ENCODE assay signal across 8 cellular contexts in the genomic region with DNA sequence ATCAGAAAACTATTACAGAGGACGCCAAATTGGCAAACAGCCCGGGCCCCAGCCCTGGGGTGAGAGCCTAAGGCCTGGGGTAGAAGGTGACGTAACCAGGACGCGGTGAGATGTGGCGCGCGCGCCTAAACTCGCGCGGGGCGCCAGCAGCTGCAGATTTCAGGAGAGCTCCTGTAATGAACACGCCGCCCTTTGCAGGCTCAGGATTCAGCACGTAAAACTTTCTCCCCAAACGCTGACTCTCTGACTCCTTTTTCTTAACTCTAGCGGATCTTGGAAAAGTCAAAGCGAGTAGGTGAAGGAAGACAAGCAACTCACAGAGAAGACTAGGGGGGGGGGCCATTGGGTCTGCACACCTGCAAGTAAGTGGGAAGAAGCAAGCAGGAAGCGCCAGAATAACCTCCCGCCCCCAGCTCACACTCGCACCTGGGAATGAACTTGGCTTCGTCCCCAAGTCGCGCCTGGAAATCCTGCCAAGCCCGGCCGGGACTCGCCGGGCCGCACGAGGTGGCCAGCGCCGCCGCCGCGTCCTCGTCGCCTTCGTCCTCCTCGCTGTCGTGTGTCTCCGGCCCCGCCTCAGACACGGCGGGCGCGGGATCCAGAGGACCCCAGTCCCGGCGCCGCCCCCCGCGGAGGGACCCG. TPM values are rescaled to one million over a fixed set of nuclear protein-coding genes. Genes with fewer than 3 reads are reported as not detected.
DNase-seq lines count a peak whose midpoint lies in the region; ATAC-seq and TF ChIP-seq lines count a peak whose summit lies in the region.

No MANE protein-coding gene starts in this region.

- peaks cover 4% of the 10 kb centered on the region for H3K9me3 Mint-ChIP-seq in activated CD8-positive, alpha-beta memory T cell treated with anti-CD3 and anti-CD28 coated beads, Interleukin-2, amount 10 ng/mL, durations not matched to agents 7 days and 5 days (ENCODE audit: low read depth)

- H3K27ac Mint-ChIP-seq in activated CD8-positive, alpha-beta memory T cell treated with anti-CD3 and anti-CD28 coated beads, Interleukin-2, amount 10 ng/mL, durations not matched to agents 7 days and 5 days, result peak overlapping the region; percentile 34

- peak overlapping the region; percentile 9 to 49 for H3K4me3 ChIP-seq in ascending aorta

- TF ChIP-seq CTCF in ascending aorta (IDR thresholded peaks at IDR 0.05), result no peak

- no peak overlapping the region for H3K4me3 Mint-ChIP-seq in activated CD8-positive, alpha-beta memory T cell treated with anti-CD3 and anti-CD28 coated beads, Interleukin-2, amount 10 ng/mL, durations not matched to agents 7 days and 5 days

- ATAC-seq in activated CD8-positive, alpha-beta memory T cell treated with anti-CD3 and anti-CD28 coated beads, Interleukin-2, amount 10 ng/mL, durations not matched to agents 7 days and 5 days, result no peak
- no peak for ATAC-seq in GM18907 (IDR thresholded peaks at IDR 0.05; ENCODE audit: unreplicated experiment)

- no peak overlapping the region for H3K27ac ChIP-seq in ascending aorta

- no peaks in the 10 kb centered on the region for H3K27me3 ChIP-seq in ascending aorta

- CTCF ChIA-PET in activated CD8-positive, alpha-beta memory T cell treated with anti-CD3 and anti-CD28 coated beads, Interleukin-2, amount 10 ng/mL, durations not matched to agents 7 days and 5 days (lab: Charles Lee), result no interaction called here

- no peak for DNase-seq in activated CD8-positive, alpha-beta memory T cell treated with anti-CD3 and anti-CD28 coated beads, Interleukin-2, amount 10 ng/mL, durations not matched to agents 7 days and 5 days
- DNase-seq in activated CD8-positive, alpha-beta memory T cell treated with anti-CD3 and anti-CD28 coated beads for 24 hours, result no peak
- DNase-seq in ascending aorta (ENCODE audit: low spot score in 2 of 2) (no peak), kidney tubule cell (ENCODE audit: low spot score) (peak; percentile 82), ureter (ENCODE audit: low spot score) (peak; percentile 53), SKM-1 treated with dmso at 0.1 percent for 144 hours (lab: John Stamatoyannopoulos, UW; ENCODE audit: unreplicated experiment) (no peak), amniotic stem cell (lab: John Stamatoyannopoulos, UW) (no peak)

- no peaks in the 10 kb centered on the region for H3K4me1 Mint-ChIP-seq in activated CD8-positive, alpha-beta memory T cell treated with anti-CD3 and anti-CD28 coated beads, Interleukin-2, amount 10 ng/mL, durations not matched to agents 7 days and 5 days

- H3K9me3 ChIP-seq in ascending aorta, result peaks cover 0 to 4% of the 10 kb centered on the region in 2 donors

- intact Hi-C loops in ascending aorta (cut with DNase I), result no loop called here

- peaks cover 1% of the 10 kb centered on the region for H3K36me3 Mint-ChIP-seq in activated CD8-positive, alpha-beta memory T cell treated with anti-CD3 and anti-CD28 coated beads, Interleukin-2, amount 10 ng/mL, durations not matched to agents 7 days and 5 days

- no peaks in the 10 kb centered on the region for H3K4me1 ChIP-seq in ascending aorta

- H3K27me3 Mint-ChIP-seq in activated CD8-positive, alpha-beta memory T cell treated with anti-CD3 and anti-CD28 coated beads, Interleukin-2, amount 10 ng/mL, durations not matched to agents 7 days and 5 days, result peaks cover 26% of the 10 kb centered on the region

- H3K36me3 ChIP-seq in ascending aorta, result no peaks in the 10 kb centered on the region

RNA-seq across cellular contexts. Expression of gene RASEF, which starts 0.8 kb away (rescaled TPM):
- not detected for total RNA-seq in activated CD8-positive, alpha-beta memory T cell treated with anti-CD3 and anti-CD28 coated beads, Interleukin-2, amount 10 ng/mL, durations not matched to agents 7 days and 5 days
- total RNA-seq in ascending aorta (not detected), ureter (33.7 TPM)

Comparison
In these comparisons a context has a peak if more than half of its experiments do, and no peak if none do; other contexts are left out.
1. DNase-seq: peak in kidney tubule cell (single experiment) and ureter (single experiment); none in activated CD8-positive, alpha-beta memory T cell treated with anti-CD3 and anti-CD28 coated beads, Interleukin-2, amount 10 ng/mL, durations not matched to agents 7 days and 5 days (single experiment), activated CD8-positive, alpha-beta memory T cell treated with anti-CD3 and anti-CD28 coated beads for 24 hours (single experiment), ascending aorta (0 of 2), SKM-1 treated with dmso at 0.1 percent for 144 hours (single experiment) and amniotic stem cell (single experiment).
2. RNA of gene RASEF, which starts 0.8 kb away (total RNA-seq): 33.7 TPM in ureter (single experiment); not detected in activated CD8-positive, alpha-beta memory T cell treated with anti-CD3 and anti-CD28 coated beads, Interleukin-2, amount 10 ng/mL, durations not matched to agents 7 days and 5 days and not detected in ascending aorta (single experiment); every median in the first group is over 10 times any median in the second.